In the genomic region with DNA sequence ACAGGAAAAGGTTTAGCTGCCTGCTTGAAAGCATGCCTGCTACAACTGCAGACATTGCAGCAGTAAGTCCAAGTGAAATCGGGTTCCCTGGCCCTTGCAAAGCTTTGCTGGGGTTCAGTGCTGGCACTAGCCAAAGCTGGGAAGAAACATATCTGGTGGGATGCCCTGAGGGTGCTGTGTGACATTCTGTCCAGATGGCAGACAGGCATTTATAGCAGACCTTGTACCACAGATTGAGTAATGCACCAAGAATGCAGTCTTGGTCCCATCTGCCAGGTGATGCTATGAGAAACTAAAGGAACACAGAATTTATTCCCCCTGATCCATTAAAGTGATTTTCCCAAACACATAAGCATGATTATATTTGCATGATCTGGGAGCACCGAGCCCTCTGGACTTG, we compare ENCODE assay signal across 1 cellular context.
TF ChIP-seq lines count a peak whose summit lies in the region.

No MANE protein-coding gene starts in this region.

TF ChIP-seq in SK-N-SH, 30 proteins besides CTCF, POLR2A, EP300 and RAD21 (continued from another document):
- TF ChIP-seq, protein P1, sequence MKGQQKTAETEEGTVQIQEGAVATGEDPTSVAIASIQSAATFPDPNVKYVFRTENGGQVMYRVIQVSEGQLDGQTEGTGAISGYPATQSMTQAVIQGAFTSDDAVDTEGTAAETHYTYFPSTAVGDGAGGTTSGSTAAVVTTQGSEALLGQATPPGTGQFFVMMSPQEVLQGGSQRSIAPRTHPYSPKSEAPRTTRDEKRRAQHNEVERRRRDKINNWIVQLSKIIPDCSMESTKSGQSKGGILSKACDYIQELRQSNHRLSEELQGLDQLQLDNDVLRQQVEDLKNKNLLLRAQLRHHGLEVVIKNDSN (IDR thresholded peaks at IDR 0.05; ENCODE audit: borderline replicate concordance, low read depth): no peak
- TF ChIP-seq TAF1 (IDR thresholded peaks at IDR 0.05; ENCODE audit: borderline replicate concordance, low read depth, low read length) (no peak), GABPA (IDR thresholded peaks at IDR 0.05; ENCODE audit: low read depth) (no peak), MEF2A (IDR thresholded peaks at IDR 0.05; ENCODE audit: borderline replicate concordance, low read depth) (no peak), RFX5 (IDR thresholded peaks at IDR 0.05; ENCODE audit: low read length) (no peak), EZH2phosphoT487 (IDR thresholded peaks at IDR 0.05; ENCODE audit: borderline replicate concordance, low read depth) (no peak), ZBTB33 (IDR thresholded peaks at IDR 0.05; ENCODE audit: borderline replicate concordance, low read depth) (no peak), POLR2AphosphoS5 (IDR thresholded peaks at IDR 0.05; ENCODE audit: low read depth, low read length) (no peak), JUND (IDR thresholded peaks at IDR 0.05) (no peak), CHD2 (IDR thresholded peaks at IDR 0.05; ENCODE audit: low read length, partially characterized antibody) (no peak)
- TF ChIP-seq, protein P2, sequence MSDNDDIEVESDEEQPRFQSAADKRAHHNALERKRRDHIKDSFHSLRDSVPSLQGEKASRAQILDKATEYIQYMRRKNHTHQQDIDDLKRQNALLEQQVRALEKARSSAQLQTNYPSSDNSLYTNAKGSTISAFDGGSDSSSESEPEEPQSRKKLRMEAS (IDR thresholded peaks at IDR 0.05; ENCODE audit: low read depth): no peak
